In genomic region chr2:207792244-207792785, GRCh38 we compare ENCODE assay signal across 8 cellular contexts. TPM values are rescaled to one million over a fixed set of nuclear protein-coding genes. Genes with fewer than 3 reads are reported as not detected.
DNase-seq lines count a peak whose midpoint lies in the region; ATAC-seq, FAIRE-seq and TF ChIP-seq lines count a peak whose summit lies in the region.

No MANE protein-coding gene starts in this region.

- H3K9me3 Mint-ChIP-seq in progenitor cell of endocrine pancreas (ENCODE audit: low read depth): no peaks in the 10 kb centered on the region

- peak overlapping the region; percentile 51 for H3K9ac ChIP-seq in endothelial cell of umbilical vein (replicated peaks; ENCODE audit: extremely low read depth, insufficient read depth, low read length)

- H3K4me3 ChIP-seq in endothelial cell of umbilical vein (replicated peaks in 1 of 3; ENCODE audit: insufficient read depth in 1 of 3, low read depth in 1 of 3, low read length in 3 of 3): no peak overlapping the region

- H3K9me3 ChIP-seq in endothelial cell of umbilical vein (replicated peaks; ENCODE audit: control insufficient read depth, insufficient read depth, low read length): no peaks in the 10 kb centered on the region

- no peak for TF ChIP-seq CTCF in endothelial cell of umbilical vein (IDR thresholded peaks at IDR 0.05; ENCODE audit: extremely low read depth in 1 of 2, insufficient read depth in 1 of 2, low read depth in 1 of 2, low read length in 2 of 2)
- no peak for TF ChIP-seq CTCF in progenitor cell of endocrine pancreas (IDR thresholded peaks at IDR 0.05; ENCODE audit: unreplicated experiment)

- H3K36me3 ChIP-seq in endothelial cell of umbilical vein (ENCODE audit: control insufficient read depth in 2 of 2, extremely low read depth in 1 of 2, insufficient read depth in 2 of 2, low read length in 2 of 2): no peaks in the 10 kb centered on the region

- H3K79me2 ChIP-seq in endothelial cell of umbilical vein (ENCODE audit: control insufficient read depth, insufficient read depth, low read length): no peaks in the 10 kb centered on the region

- H3K4me1 ChIP-seq in endothelial cell of umbilical vein (ENCODE audit: control insufficient read depth, extremely low read depth, insufficient read depth, low read length): peaks cover 10% of the 10 kb centered on the region

- H3K27me3 ChIP-seq in endothelial cell of umbilical vein (ENCODE audit: control insufficient read depth in 2 of 2, insufficient read depth in 2 of 2, low read length in 2 of 2): no peaks in the 10 kb centered on the region

- no peaks in the 10 kb centered on the region for H4K20me1 ChIP-seq in endothelial cell of umbilical vein (replicated peaks; ENCODE audit: control insufficient read depth, extremely low read depth, insufficient read depth, low read length)

- H3K4me2 ChIP-seq in endothelial cell of umbilical vein (ENCODE audit: insufficient read depth, low read length): peak overlapping the region; percentile 86

- peak; percentile 77 for DNase-seq in NCI-H69 (lab: John Stamatoyannopoulos, UW)
- peak; percentile 75 for DNase-seq in endothelial cell of umbilical vein (ENCODE audit: low read depth, low spot score)
- no peak for DNase-seq in progenitor cell of endocrine pancreas (ENCODE audit: low spot score, unreplicated experiment)
- no peak for DNase-seq in activated T-cell treated with anti-CD3 and anti-CD28 coated beads for 4 hours

- POLR2A ChIA-PET in endothelial cell of umbilical vein (lab: Charles Lee): interaction anchor here (0.7 kb wide), 1 partner anchor 128 kb away, joined by 9 read pairs; no protein-coding TSS in a partner anchor

- peak overlapping the region; percentile 87 for H3K27ac Mint-ChIP-seq in progenitor cell of endocrine pancreas

- ATAC-seq in GM18868 (IDR thresholded peaks at IDR 0.05; ENCODE audit: unreplicated experiment) (peak; percentile 64), HG02840 (IDR thresholded peaks at IDR 0.05; ENCODE audit: low FRiP score, unreplicated experiment) (no peak), HG03039 (IDR thresholded peaks at IDR 0.05; ENCODE audit: unreplicated experiment) (no peak), HG03045 (IDR thresholded peaks at IDR 0.05; ENCODE audit: unreplicated experiment) (no peak)

- no peaks in the 10 kb centered on the region for H3K36me3 Mint-ChIP-seq in progenitor cell of endocrine pancreas (ENCODE audit: insufficient read depth)

- peak overlapping the region; percentile 98 for H3K27ac ChIP-seq in endothelial cell of umbilical vein (ENCODE audit: insufficient read depth, low read depth, low read length)

- H3K4me1 Mint-ChIP-seq in progenitor cell of endocrine pancreas (ENCODE audit: low read depth): peaks cover 31% of the 10 kb centered on the region

- peak; percentile 94 for FAIRE-seq in endothelial cell of umbilical vein (lab: Jason Lieb, UNC)

- CTCF ChIA-PET in endothelial cell of umbilical vein (lab: Charles Lee): interaction anchor here (0.7 to 1.2 kb wide), 11 partner anchors 9 to 248 kb away, joined by 3 to 7 read pairs (median 3); partner anchors contain the start of genes FZD5 and METTL21A

- H3K27me3 Mint-ChIP-seq in progenitor cell of endocrine pancreas: no peaks in the 10 kb centered on the region

- H2AFZ ChIP-seq in endothelial cell of umbilical vein (ENCODE audit: low read depth, low read length): peak overlapping the region; percentile 98

- H3K9me1 ChIP-seq in endothelial cell of umbilical vein (replicated peaks; ENCODE audit: control insufficient read depth, extremely low read depth, insufficient read depth, low read length): no peaks in the 10 kb centered on the region

- dilution Hi-C loops in endothelial cell of umbilical vein (cut with MboI; ENCODE audit: extremely low pct_ligation_motif_present, low sequenced_read_pairs): no loop called here

- TSS peak; percentile 99 for BruUV-seq in endothelial cell of umbilical vein (replicated peaks; lab: Mats Ljungman, UMichigan)

- H3K4me3 Mint-ChIP-seq in progenitor cell of endocrine pancreas (ENCODE audit: low read depth): no peak overlapping the region

- TF ChIP-seq POLR2A in endothelial cell of umbilical vein (IDR thresholded peaks at IDR 0.05; ENCODE audit: low read depth, low read length): peak; percentile 47

- intact Hi-C loops in endothelial cell of umbilical vein (cut with micrococcal nuclease): loop anchor here (1.0 to 2.0 kb wide), 2 partner anchors 22 to 54 kb away; no protein-coding TSS in a partner anchor

TF ChIP-seq in endothelial cell of umbilical vein, 7 proteins besides CTCF, POLR2A, EP300 and RAD21:
- TF ChIP-seq MAX (IDR thresholded peaks at IDR 0.05; ENCODE audit: insufficient read depth, insufficient read length): no peak
- peak; percentile 66 for TF ChIP-seq FOS (IDR thresholded peaks at IDR 0.05; ENCODE audit: borderline replicate concordance, insufficient read depth, low read length)
- TF ChIP-seq JUN (IDR thresholded peaks at IDR 0.05; ENCODE audit: borderline replicate concordance, insufficient read depth, insufficient read length, low read depth): peak; percentile 49
- TF ChIP-seq MYC (IDR thresholded peaks at IDR 0.05; ENCODE audit: low read depth, low read length): no peak
- TF ChIP-seq GATA2 (IDR thresholded peaks at IDR 0.05; ENCODE audit: insufficient read depth, insufficient read length, low read depth, low read length): no peak
- TF ChIP-seq POLR2AphosphoS5 (IDR thresholded peaks at IDR 0.05; ENCODE audit: insufficient read depth, low read depth, low read length): no peak
- TF ChIP-seq EZH2 (IDR thresholded peaks at IDR 0.05; ENCODE audit: borderline replicate concordance, low read depth, low read length, severe bottlenecking): no peak

RNA-seq across cellular contexts. Expression of gene FZD5, which starts 22.6 kb away (rescaled TPM):
- total RNA-seq in endothelial cell of umbilical vein (2.8 and 3.3 TPM in 2 replicates), progenitor cell of endocrine pancreas (238 and 247 TPM in 2 replicates)
- 0.72 and 0.99 TPM in 2 replicates for polyA plus RNA-seq in endothelial cell of umbilical vein
- polyA plus RNA-seq in endothelial cell of umbilical vein (2011; cell fraction: cytosol; rRNA removed): 0.59 and 0.63 TPM in 2 replicates
- polyA plus RNA-seq in endothelial cell of umbilical vein (2011; cell fraction: nucleus; rRNA removed): 0.70 and 1.0 TPM in 2 replicates
- polyA plus RNA-seq in endothelial cell of umbilical vein (2012): 0.88 and 0.94 TPM in 2 replicates
- polyA minus RNA-seq in endothelial cell of umbilical vein: 1.9 TPM in 2 replicates
- polyA minus RNA-seq in endothelial cell of umbilical vein (2011; cell fraction: cytosol; rRNA and poly(A)+ RNA removed): 4.5 TPM
- polyA minus RNA-seq in endothelial cell of umbilical vein (2011; cell fraction: nucleus; rRNA and poly(A)+ RNA removed): 1.7 and 2.4 TPM in 2 replicates

Comparison
In these comparisons a context has a peak if more than half of its experiments do, and no peak if none do; other contexts are left out.
1. DNase-seq: peak in NCI-H69 (single experiment) and endothelial cell of umbilical vein (single experiment); none in progenitor cell of endocrine pancreas (single experiment) and activated T-cell treated with anti-CD3 and anti-CD28 coated beads for 4 hours (single experiment).
2. RNA of gene FZD5, which starts 22.6 kb away (total RNA-seq): 238 to 247 TPM in progenitor cell of endocrine pancreas; 2.8 to 3.3 TPM in endothelial cell of umbilical vein; every median in the first group is over 10 times any median in the second.